ENCODE assay signal across 8 cellular contexts in genomic region chr6:135182993-135183531, GRCh38. TPM values are rescaled to one million over a fixed set of nuclear protein-coding genes. Genes with fewer than 3 reads are reported as not detected.
DNase-seq lines count a peak whose midpoint lies in the region; ATAC-seq and TF ChIP-seq lines count a peak whose summit lies in the region.

No MANE protein-coding gene starts in this region.

- H3K4me1 ChIP-seq in HUES64 (ENCODE audit: insufficient read depth, low read length): peaks cover 8% of the 10 kb centered on the region; the same call in 1 of the 2 replicates
- H3K4me1 ChIP-seq in body of pancreas: peaks cover 26% of the 10 kb centered on the region

- DNase-seq in DMS53 (lab: John Stamatoyannopoulos, UW) (peak; percentile 76), T-helper 2 cell (peak; percentile 44 to 96 (median 48)), body of pancreas (peak in 3 of 4 donors; percentile 13 to 42 (median 17)), lower leg skin (ENCODE audit: low spot score in 2 of 2) (no peak), NCI-H446 treated with DMSO at 0.1 percent for 48 hours (lab: John Stamatoyannopoulos, UW) (no peak)
- peak; percentile 78 to 82 for DNase-seq in stimulated activated CD8-positive, alpha-beta memory T cell treated with anti-CD3 and anti-CD28 coated beads, Interleukin-15, amount 100 ng/mL, for 48 hours (ENCODE audit: low read depth in 2 of 2)

- peak; percentile 46 for ATAC-seq in GM21423 (IDR thresholded peaks at IDR 0.05; ENCODE audit: unreplicated experiment)
- peak; percentile 20 for ATAC-seq in body of pancreas

- TF ChIP-seq POLR2A in body of pancreas (IDR thresholded peaks at IDR 0.05) (no peak), lower leg skin (IDR thresholded peaks at IDR 0.05) (no peak)

- TF ChIP-seq CTCF in body of pancreas (IDR thresholded peaks at IDR 0.05) (no peak), lower leg skin (IDR thresholded peaks at IDR 0.05) (no peak)

- no peak overlapping the region for H3K27ac ChIP-seq in HUES64 (ENCODE audit: low read depth, low read length)
- no peak overlapping the region for H3K27ac ChIP-seq in body of pancreas

- WGBS in HUES64: under 1% methylated on average over 33 of the region's 33 CpGs
- WGBS in body of pancreas, 2 donors: 1 to 4% methylated on average over 16 to 33 of the region's 33 CpGs
- 0 to 4% methylated on average over 30 to 33 of the region's 33 CpGs for WGBS in lower leg skin, 2 donors

- H3K9me3 ChIP-seq in HUES64 (ENCODE audit: insufficient read depth, low read depth, low read length) (no peaks in the 10 kb centered on the region), body of pancreas (no peaks in the 10 kb centered on the region)

- peak overlapping the region; percentile 54; the same call in 1 of the 2 replicates for H3K9ac ChIP-seq in HUES64 (ENCODE audit: low read depth, low read length)

- peaks cover 45% of the 10 kb centered on the region for H3K27me3 ChIP-seq in HUES64 (ENCODE audit: insufficient read depth, low read length)
- H3K27me3 ChIP-seq in body of pancreas: peaks cover 0 to 27% of the 10 kb centered on the region in 2 donors

- H3K36me3 ChIP-seq in HUES64 (ENCODE audit: insufficient read depth, low read length) (peaks cover 12% of the 10 kb centered on the region; the same call in 1 of the 2 replicates), body of pancreas (replicated peaks in 1 of 2; ENCODE audit: insufficient read depth in 1 of 2, low read depth in 2 of 2) (no peaks in the 10 kb centered on the region)

- peak overlapping the region; percentile 81 for H3K4me3 ChIP-seq in HUES64 (ENCODE audit: low read length)
- H3K4me3 ChIP-seq in body of pancreas: peak overlapping the region in 1 of 2 donors; percentile 20
- H3K4me3 ChIP-seq in lower leg skin (ENCODE audit: low read depth, poor library complexity, severe bottlenecking): peak overlapping the region; percentile 50

- intact Hi-C loops in body of pancreas (cut with DNase I): no loop called here
- intact Hi-C loops in lower leg skin (cut with DNase I; ENCODE audit: low total_unique reads): no loop called here

RNA-seq across cellular contexts. Expression of gene MYB, which starts 2.0 kb away (rescaled TPM):
- polyA plus RNA-seq in HUES64 (2013, experiment 1 of 2): 2.6 TPM
- polyA plus RNA-seq in HUES64 (2013, experiment 2 of 2): 2.6 TPM
- total RNA-seq in body of pancreas: not detected
- 1 to 10 TPM; 7.4 to 8.6 (median 7.5) TPM for total RNA-seq in lower leg skin

Comparison
In these comparisons a context has a peak if more than half of its experiments do, and no peak if none do; other contexts are left out.
1. DNase-seq: peak in DMS53 (single experiment), T-helper 2 cell (5 of 5), body of pancreas (3 of 4) and stimulated activated CD8-positive, alpha-beta memory T cell treated with anti-CD3 and anti-CD28 coated beads, Interleukin-15, amount 100 ng/mL, for 48 hours (2 of 2); none in lower leg skin (0 of 2) and NCI-H446 treated with DMSO at 0.1 percent for 48 hours (single experiment).
2. RNA of gene MYB, which starts 2.0 kb away (total RNA-seq): 7.4 to 8.6 TPM in lower leg skin; not detected in body of pancreas; every median in the first group is over 4 times any median in the second.